ENCODE assay signal across 1 cellular context in the genomic region with DNA sequence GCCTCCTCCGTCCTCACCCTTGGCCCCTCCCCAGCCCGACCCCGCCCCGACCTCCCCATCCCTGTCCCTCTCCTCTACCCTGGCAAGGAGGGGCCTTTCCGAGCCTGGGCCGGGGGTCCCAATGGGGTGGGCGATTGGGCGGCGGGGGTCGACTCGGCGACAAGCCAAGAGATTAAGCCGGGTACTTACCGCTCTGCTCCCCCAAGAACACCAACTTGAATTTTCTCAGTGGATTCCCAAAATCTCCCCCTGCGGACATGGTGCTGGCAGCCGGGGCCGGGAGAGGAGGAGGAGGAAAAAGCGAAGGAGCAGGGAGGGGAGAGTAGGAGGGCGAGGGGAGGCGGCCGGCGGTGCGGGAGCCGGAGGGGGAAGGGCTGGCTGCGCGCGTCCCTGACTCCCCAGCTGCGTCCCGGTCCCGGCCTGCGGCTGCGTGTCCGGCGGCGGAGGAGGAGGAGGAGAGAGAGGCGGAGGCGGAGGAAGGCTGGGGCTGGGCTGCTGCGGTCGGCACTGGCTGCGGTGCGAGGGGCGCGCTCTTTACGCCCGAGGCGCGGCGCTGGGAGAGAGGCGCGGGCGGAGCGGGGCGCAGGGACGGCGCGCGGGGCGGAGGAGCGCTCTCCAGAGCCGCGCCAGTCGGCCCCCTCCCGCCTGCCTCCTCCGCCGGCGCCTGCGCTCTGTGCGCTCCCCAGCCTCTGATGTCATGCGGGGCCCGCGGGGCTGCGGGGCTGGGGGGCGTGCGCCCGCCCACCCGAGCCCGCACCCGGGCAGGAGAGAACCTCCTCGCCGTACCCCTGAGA.
TF ChIP-seq lines count a peak whose summit lies in the region.

A gene (minus strand): TSS at position 675 of the 794 bp plus-strand sequence. CDS start 416 bp downstream, at position 259.

TF ChIP-seq in HepG2, 621 proteins besides CTCF, POLR2A, EP300 and RAD21:
- TF ChIP-seq HNRNPK (IDR thresholded peaks at IDR 0.05; ENCODE audit: low read depth, low read length, poor library complexity, severe bottlenecking) = peak; percentile 71
- no peak for TF ChIP-seq ZNF749 (CRISPR knock-in tag; IDR thresholded peaks at IDR 0.05; ENCODE audit: borderline replicate concordance)
- TF ChIP-seq ZNF232 (CRISPR knock-in tag; IDR thresholded peaks at IDR 0.05; ENCODE audit: borderline replicate concordance) = no peak
- TF ChIP-seq MAZ (IDR thresholded peaks at IDR 0.05; ENCODE audit: borderline replicate concordance, low read depth, low read length) = no peak
- TF ChIP-seq MAZ (CRISPR knock-in tag; IDR thresholded peaks at IDR 0.05; ENCODE audit: low read depth) = 0 out of 2 replicates have a peak, but pooled peaks have one; percentile 40
- TF ChIP-seq, protein P1, sequence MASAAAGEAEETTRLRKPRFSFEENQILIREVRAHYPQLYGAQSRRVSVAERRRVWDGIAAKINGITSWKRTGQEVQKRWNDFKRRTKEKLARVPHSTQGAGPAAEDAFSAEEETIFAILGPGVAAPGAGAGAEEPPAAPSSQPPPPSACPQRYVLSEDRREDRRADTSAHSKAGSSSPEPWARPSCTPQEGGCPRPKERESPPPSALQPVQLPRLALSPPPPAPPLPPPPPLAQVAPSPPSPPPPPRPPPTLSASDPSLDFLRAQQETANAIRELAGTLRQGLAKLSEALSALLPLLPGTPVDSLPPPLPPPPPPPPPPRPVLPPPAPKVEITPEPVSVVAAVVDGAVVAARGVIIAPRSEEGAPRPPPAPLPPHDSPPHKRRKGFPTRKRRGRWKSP (CRISPR knock-in tag; IDR thresholded peaks at IDR 0.05) = peak; percentile 90
- TF ChIP-seq, protein P2, sequence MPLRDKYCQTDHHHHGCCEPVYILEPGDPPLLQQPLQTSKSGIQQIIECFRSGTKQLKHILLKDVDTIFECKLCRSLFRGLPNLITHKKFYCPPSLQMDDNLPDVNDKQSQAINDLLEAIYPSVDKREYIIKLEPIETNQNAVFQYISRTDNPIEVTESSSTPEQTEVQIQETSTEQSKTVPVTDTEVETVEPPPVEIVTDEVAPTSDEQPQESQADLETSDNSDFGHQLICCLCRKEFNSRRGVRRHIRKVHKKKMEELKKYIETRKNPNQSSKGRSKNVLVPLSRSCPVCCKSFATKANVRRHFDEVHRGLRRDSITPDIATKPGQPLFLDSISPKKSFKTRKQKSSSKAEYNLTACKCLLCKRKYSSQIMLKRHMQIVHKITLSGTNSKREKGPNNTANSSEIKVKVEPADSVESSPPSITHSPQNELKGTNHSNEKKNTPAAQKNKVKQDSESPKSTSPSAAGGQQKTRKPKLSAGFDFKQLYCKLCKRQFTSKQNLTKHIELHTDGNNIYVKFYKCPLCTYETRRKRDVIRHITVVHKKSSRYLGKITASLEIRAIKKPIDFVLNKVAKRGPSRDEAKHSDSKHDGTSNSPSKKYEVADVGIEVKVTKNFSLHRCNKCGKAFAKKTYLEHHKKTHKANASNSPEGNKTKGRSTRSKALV (CRISPR knock-in tag; IDR thresholded peaks at IDR 0.05) = peak; percentile 78; the same call in 1 of the 2 replicates
- no peak for TF ChIP-seq ATAD3A (CRISPR knock-in tag; IDR thresholded peaks at IDR 0.05)
- peak; percentile 96 for TF ChIP-seq HNRNPLL (IDR thresholded peaks at IDR 0.05; ENCODE audit: low read depth, low read length, poor library complexity, severe bottlenecking)
TF ChIP-seq in HepG2: peak in this region for 5.
